Comparison of ENCODE assay signal across 8 cellular contexts in the genomic region with DNA sequence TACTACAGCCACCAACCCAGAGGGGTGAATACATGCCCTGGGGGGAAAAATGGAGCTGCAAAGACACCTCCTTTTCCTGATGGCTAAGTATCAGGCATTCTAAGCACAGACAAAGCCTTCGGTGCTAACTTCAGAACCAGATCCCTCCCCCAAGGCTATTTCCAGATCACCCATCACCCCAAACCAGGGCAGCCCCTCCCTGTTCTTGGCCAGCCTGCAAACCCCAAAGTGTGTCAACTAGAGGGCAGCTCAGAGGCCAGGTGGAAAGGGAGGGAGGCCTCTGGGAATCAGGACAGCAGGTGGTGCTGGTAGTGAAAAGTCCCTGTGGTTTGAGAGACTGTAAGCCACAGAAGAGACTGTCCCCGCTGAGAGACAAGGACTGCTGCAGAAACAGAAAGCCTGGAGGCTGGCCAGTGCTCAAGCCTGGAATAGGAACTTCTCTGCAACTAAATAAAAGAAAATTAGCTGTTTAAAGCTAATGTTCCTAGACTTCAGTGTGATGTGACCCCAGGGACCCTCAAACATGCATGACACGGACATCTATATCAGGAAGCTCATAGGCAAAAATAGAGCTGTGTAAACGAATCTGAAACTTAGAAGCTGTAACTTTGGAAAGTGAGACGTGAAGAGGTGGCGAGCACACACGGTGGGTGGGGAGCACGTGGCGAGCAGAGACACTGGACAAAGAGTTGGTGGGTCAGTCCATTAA. TPM values are rescaled to one million over a fixed set of nuclear protein-coding genes. Genes with fewer than 3 reads are reported as not detected.
DNase-seq lines count a peak whose midpoint lies in the region; ATAC-seq, FAIRE-seq and TF ChIP-seq lines count a peak whose summit lies in the region.

No MANE protein-coding gene starts in this region.

- H3K4me3 ChIP-seq in epithelial cell of proximal tubule (ENCODE audit: low read depth, low read length) (no peak overlapping the region), parathyroid adenoma (ENCODE audit: low read depth, low read length) (no peak overlapping the region)

- H3K27ac ChIP-seq in parathyroid adenoma: no peak overlapping the region

- H3K4me2 ChIP-seq in parathyroid adenoma (ENCODE audit: low read length): no peak overlapping the region

- no peak overlapping the region for H3K9ac ChIP-seq in parathyroid adenoma

- H3K4me1 ChIP-seq in parathyroid adenoma: no peaks in the 10 kb centered on the region

- ATAC-seq in GM19043 (IDR thresholded peaks at IDR 0.05; ENCODE audit: low read depth, unreplicated experiment) (peak; percentile 68), HG03103 (IDR thresholded peaks at IDR 0.05; ENCODE audit: low read depth, unreplicated experiment) (peak; percentile 77)

- peak; percentile 37 for DNase-seq in DMS 273 treated with DMSO at 0.1 percent for 48 hours (lab: John Stamatoyannopoulos, UW)
- peak; percentile 67 for DNase-seq in NCI-H69 (lab: John Stamatoyannopoulos, UW)
- DNase-seq in epithelial cell of proximal tubule (ENCODE audit: low read depth): no peak
- no peak for DNase-seq in frontal cortex (ENCODE audit: low spot score in 2 of 2)
- no peak for DNase-seq in effector CD8-positive, alpha-beta T cell (lab: John Stamatoyannopoulos, UW)

- H3K36me3 ChIP-seq in parathyroid adenoma (ENCODE audit: control insufficient read depth, insufficient read depth, low read length): no peaks in the 10 kb centered on the region

- H3K79me2 ChIP-seq in parathyroid adenoma: no peaks in the 10 kb centered on the region

- H3K9me3 ChIP-seq in parathyroid adenoma (ENCODE audit: control insufficient read depth, low read length): no peaks in the 10 kb centered on the region

- TF ChIP-seq CTCF in epithelial cell of proximal tubule (conservative IDR thresholded peaks at IDR 0.05; ENCODE audit: low read depth, low read length) (peak; percentile 46), parathyroid adenoma (IDR thresholded peaks at IDR 0.05) (peak; percentile 51)

- no peak for FAIRE-seq in frontal cortex (lab: Jason Lieb, UNC)

- H2AFZ ChIP-seq in parathyroid adenoma: peak overlapping the region; percentile 35

- H3K27me3 ChIP-seq in parathyroid adenoma (ENCODE audit: control insufficient read depth, insufficient read depth, low read length): no peaks in the 10 kb centered on the region

RNA-seq across cellular contexts. Expression of a gene that starts 9.1 kb away (rescaled TPM):
- 96.1 and 142 TPM in 2 replicates for total RNA-seq in epithelial cell of proximal tubule
- 11.4 TPM for total RNA-seq in frontal cortex

RNA-seq across cellular contexts. Expression of a gene that starts 9.4 kb away (rescaled TPM):
- total RNA-seq in epithelial cell of proximal tubule (38.0 and 38.2 TPM in 2 replicates), frontal cortex (59.5 TPM)

RNA-seq across cellular contexts. Expression of a gene that starts 40.5 kb away (rescaled TPM):
- total RNA-seq in epithelial cell of proximal tubule (8.2 and 14.2 TPM in 2 replicates), frontal cortex (8.2 TPM)

RNA-seq across cellular contexts. Expression of a gene that starts 41.1 kb away (rescaled TPM):
- 23.8 and 25.9 TPM in 2 replicates for total RNA-seq in epithelial cell of proximal tubule
- total RNA-seq in frontal cortex: 4.5 TPM

RNA-seq across cellular contexts. Expression of a gene that starts 51.7 kb away (rescaled TPM):
- 15.7 and 47.6 TPM in 2 replicates for total RNA-seq in epithelial cell of proximal tubule
- total RNA-seq in frontal cortex: 22.8 TPM

Comparison
In these comparisons a context has a peak if more than half of its experiments do, and no peak if none do; other contexts are left out.
1. DNase-seq: peak in DMS 273 treated with DMSO at 0.1 percent for 48 hours (single experiment) and NCI-H69 (single experiment); none in epithelial cell of proximal tubule (single experiment), frontal cortex (0 of 2) and effector CD8-positive, alpha-beta T cell (single experiment).